8 cellular contexts compared by ENCODE assay signal in the genomic region with DNA sequence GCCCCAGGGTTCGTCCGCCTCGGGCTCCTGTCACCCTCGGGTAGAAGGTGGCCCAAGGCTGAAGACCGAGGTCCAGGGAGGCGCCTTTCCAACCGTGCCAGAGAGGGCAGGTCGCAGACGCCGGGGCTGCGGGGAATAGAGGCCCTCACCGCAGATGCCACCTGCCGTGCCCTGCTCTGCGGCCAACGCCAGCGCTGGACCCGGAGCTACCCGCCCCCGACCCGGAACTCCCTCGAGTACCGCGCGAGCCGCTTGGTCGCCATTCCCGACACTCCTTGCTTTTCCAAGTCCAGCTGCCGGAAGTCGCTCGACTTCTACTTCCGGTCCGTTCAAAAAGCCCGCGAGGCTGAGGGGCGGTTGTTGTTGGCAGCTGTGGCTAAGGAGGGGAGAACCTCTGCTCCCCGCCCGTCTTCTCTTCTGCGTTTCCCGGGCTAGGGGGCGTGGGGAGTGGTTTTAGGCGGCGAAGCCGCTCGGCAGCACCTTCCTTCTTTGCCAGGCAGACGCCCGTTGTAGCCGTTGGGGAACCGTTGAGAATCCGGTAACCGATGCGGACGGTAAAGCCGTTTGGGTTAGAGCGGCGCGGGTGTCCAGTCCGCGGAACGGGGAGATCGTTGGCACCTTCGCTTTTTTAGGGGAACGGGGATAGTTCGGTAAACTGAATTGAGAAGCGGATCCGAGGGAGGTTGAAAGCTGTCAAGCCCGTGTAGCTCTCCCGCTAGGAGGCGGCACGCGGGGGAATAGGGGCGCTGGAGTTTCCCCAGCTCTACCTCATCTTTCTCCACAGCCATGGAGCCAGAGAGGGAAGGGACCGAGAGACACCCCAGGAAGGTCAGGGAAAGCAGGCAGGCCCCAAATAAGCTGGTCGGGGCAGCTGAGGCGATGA. TPM values are rescaled to one million over a fixed set of nuclear protein-coding genes. Genes with fewer than 3 reads are reported as not detected.
A peak's percentile ranks its signal among the peaks of the same experiment; 100 is the strongest.
DNase-seq lines count a peak whose midpoint lies in the region; ATAC-seq and TF ChIP-seq lines count a peak whose summit lies in the region.

A gene with protein sequence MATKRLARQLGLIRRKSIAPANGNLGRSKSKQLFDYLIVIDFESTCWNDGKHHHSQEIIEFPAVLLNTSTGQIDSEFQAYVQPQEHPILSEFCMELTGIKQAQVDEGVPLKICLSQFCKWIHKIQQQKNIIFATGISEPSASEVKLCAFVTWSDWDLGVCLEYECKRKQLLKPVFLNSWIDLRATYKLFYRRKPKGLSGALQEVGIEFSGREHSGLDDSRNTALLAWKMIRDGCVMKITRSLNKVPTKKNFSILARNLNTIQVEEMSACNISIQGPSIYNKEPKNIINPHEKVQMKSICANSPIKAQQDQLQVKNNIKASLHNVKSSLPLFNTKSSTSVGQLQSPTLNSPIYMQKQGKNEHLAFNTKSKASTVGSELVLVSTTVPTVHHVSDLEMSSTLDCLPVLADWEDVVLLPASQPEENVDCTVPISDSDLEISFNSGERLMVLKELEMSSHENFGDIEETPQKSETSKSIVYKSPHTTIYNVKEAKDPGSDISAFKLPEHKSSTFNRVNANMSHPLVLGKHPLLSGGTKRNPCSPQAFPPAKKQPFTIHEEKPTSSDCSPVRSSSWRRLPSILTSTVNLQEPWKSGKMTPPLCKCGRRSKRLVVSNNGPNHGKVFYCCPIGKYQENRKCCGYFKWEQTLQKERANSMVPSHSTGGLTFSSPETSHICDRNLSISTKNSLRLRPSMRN (minus strand): TSS at position 305 of the 883 bp plus-strand sequence. CDS start 42 bp downstream, at position 263.
A gene with protein sequence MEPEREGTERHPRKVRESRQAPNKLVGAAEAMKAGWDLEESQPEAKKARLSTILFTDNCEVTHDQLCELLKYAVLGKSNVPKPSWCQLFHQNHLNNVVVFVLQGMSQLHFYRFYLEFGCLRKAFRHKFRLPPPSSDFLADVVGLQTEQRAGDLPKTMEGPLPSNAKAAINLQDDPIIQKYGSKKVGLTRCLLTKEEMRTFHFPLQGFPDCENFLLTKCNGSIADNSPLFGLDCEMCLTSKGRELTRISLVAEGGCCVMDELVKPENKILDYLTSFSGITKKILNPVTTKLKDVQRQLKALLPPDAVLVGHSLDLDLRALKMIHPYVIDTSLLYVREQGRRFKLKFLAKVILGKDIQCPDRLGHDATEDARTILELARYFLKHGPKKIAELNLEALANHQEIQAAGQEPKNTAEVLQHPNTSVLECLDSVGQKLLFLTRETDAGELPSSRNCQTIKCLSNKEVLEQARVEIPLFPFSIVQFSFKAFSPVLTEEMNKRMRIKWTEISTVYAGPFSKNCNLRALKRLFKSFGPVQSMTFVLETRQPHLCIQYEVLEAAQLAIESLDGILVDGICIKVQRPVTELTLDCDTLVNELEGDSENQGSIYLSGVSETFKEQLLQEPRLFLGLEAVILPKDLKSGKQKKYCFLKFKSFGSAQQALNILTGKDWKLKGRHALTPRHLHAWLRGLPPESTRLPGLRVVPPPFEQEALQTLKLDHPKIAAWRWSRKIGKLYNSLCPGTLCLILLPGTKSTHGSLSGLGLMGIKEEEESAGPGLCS (plus strand): TSS at position 360 of the 883 bp plus-strand sequence. CDS start 427 bp downstream, at position 787.

- peak; percentile 76 for ATAC-seq in GM19035 (IDR thresholded peaks at IDR 0.05; ENCODE audit: unreplicated experiment)
- ATAC-seq in HG03354 (IDR thresholded peaks at IDR 0.05; ENCODE audit: poor library complexity, severe bottlenecking, unreplicated experiment), result peak; percentile 84

- TF ChIP-seq CTCF in kidney epithelial cell (IDR thresholded peaks at IDR 0.05; ENCODE audit: insufficient read depth, low read length, poor library complexity, severe bottlenecking), result peak; percentile 58

- H3K36me3 ChIP-seq in kidney epithelial cell (ENCODE audit: control insufficient read depth, insufficient read depth, low read length), result no peaks in the 10 kb centered on the region

- H3K27me3 ChIP-seq in kidney epithelial cell (ENCODE audit: control insufficient read depth, insufficient read depth, low read length), result no peaks in the 10 kb centered on the region

- H3K4me3 ChIP-seq in kidney epithelial cell (ENCODE audit: low read depth, low read length), result peak within 1 kb of the TSS; percentile 79

- peak; percentile 97 for DNase-seq in AG20443 (ENCODE audit: low spot score)
- DNase-seq in NCI-H446 treated with DMSO at 0.1 percent for 48 hours (lab: John Stamatoyannopoulos, UW), result peak; percentile 86
- DNase-seq in activated CD4-positive, alpha-beta T cell treated with anti-CD3 and anti-CD28 coated beads for 1 hour, result peak; percentile 47
- DNase-seq in cerebellum (ENCODE audit: low spot score), result peak; percentile 90
- DNase-seq in kidney epithelial cell (ENCODE audit: low read depth), result peak; percentile 83
- peak; percentile 89 for DNase-seq in stimulated activated CD4-positive, alpha-beta T cell treated with anti-CD3 and anti-CD28 coated beads, Interleukin-15, amount 100 ng/mL, for 24 hours

RNA-seq across cellular contexts. Expression of the first gene that starts in this region (rescaled TPM):
- 27.4 TPM for total RNA-seq in cerebellum
- 15.3 and 20.5 TPM in 2 replicates for total RNA-seq in kidney epithelial cell

RNA-seq across cellular contexts. Expression of the second gene that starts in this region (rescaled TPM):
- total RNA-seq in cerebellum (14.6 TPM), kidney epithelial cell (0.82 and 2.7 TPM in 2 replicates)

Comparison
In these comparisons a context has a peak if more than half of its experiments do, and no peak if none do; other contexts are left out.
1. Peak in every context shown above with its lines: DNase-seq, ATAC-seq and H3K4me3 ChIP-seq.
2. DNase-seq: peak in every context shown above with its lines; median percentile 97 in AG20443; 90 in cerebellum; 89 in stimulated activated CD4-positive, alpha-beta T cell treated with anti-CD3 and anti-CD28 coated beads, Interleukin-15, amount 100 ng/mL, for 24 hours; 86 in NCI-H446 treated with DMSO at 0.1 percent for 48 hours; 83 in kidney epithelial cell; 47 in activated CD4-positive, alpha-beta T cell treated with anti-CD3 and anti-CD28 coated beads for 1 hour.